Comparison of ENCODE assay signal across 19 cellular contexts in genomic region chr9:90029996-90030395, GRCh38.
"Had no signal": no experiment of that assay in that cellular context is flagged by ENCODE, and none has a peak within 500 bp of the region (broad histone marks: within the 10 kb centered on the region; RNA-seq: fewer than 3 reads in every experiment).

No MANE protein-coding gene starts in this region.

- H3K9me3 ChIP-seq: left lung, pancreas, spleen, upper lobe of left lung had no signal

- ATAC-seq: effector memory CD8-positive, alpha-beta T cell; left lung; naive thymus-derived CD8-positive, alpha-beta T cell; pancreas; sciatic nerve; stimulated activated naive CD8-positive, alpha-beta T cell treated with anti-CD3 and anti-CD28 coated beads, Interleukin-15, amount 100 ng/mL, for 72 hours; WTC11 had no signal

- H3K27me3 ChIP-seq: brain microvascular endothelial cell, hepatocyte, left lung, pancreas, spleen, upper lobe of left lung had no signal

- H2AFZ ChIP-seq: hepatocyte had no signal

- H3K36me3 ChIP-seq: brain microvascular endothelial cell, left lung, pancreas, spleen, upper lobe of left lung had no signal

- H3K27ac ChIP-seq: brain microvascular endothelial cell, hepatocyte, left lung, pancreas, spleen, upper lobe of left lung had no signal

- H3K4me1 ChIP-seq: left lung, pancreas, upper lobe of left lung had no signal

- DNase-seq: activated CD4-positive, alpha-beta memory T cell treated with anti-CD3 and anti-CD28 coated beads, Interleukin-2, amount 10 ng/mL, durations not matched to agents 7 days and 5 days; activated CD4-positive, alpha-beta T cell treated with anti-CD3 and anti-CD28 coated beads for 4 hours; activated gamma-delta T cell; activated T-cell treated with anti-CD3 and anti-CD28 coated beads, Interleukin-2, amount 50 U/mL, for 24 hours; amniotic stem cell; brain microvascular endothelial cell; cerebellar nuclear complex; dermis blood vessel endothelial cell; effector memory CD8-positive, alpha-beta T cell; islet precursor cell; left lung; naive thymus-derived CD8-positive, alpha-beta T cell; pancreas; spleen; stimulated activated naive CD8-positive, alpha-beta T cell treated with anti-CD3 and anti-CD28 coated beads, Interleukin-15, amount 100 ng/mL, for 72 hours; upper lobe of left lung had no signal

- H3K79me2 ChIP-seq: hepatocyte had no signal

- H3K4me3 ChIP-seq: hepatocyte, left lung, pancreas, spleen, upper lobe of left lung had no signal

- H3K4me2 ChIP-seq: hepatocyte had no signal
